ENCODE assay signal across 18 cellular contexts in genomic region chr3:154242766-154243165, GRCh38.
DNase-seq lines count a peak whose midpoint lies in the region; ATAC-seq and TF ChIP-seq lines count a peak whose summit lies in the region.
"Had no signal": no experiment of that assay in that cellular context is flagged by ENCODE, and none has a peak within 500 bp of the region (broad histone marks: within the 10 kb centered on the region; RNA-seq: fewer than 3 reads in every experiment).

No MANE protein-coding gene starts in this region.

- H3K27me3 ChIP-seq in heart left ventricle (no peaks in the 10 kb centered on the region), fibroblast of lung (ENCODE audit: control insufficient read depth, insufficient read depth, low read length) (no peaks in the 10 kb centered on the region), neural progenitor cell (no peaks in the 10 kb centered on the region), aorta (ENCODE audit: control insufficient read depth in 1 of 2, insufficient read depth in 2 of 2, low read length in 1 of 2) (no peaks in the 10 kb centered on the region), body of pancreas (no peaks in the 10 kb centered on the region)
- H3K27me3 ChIP-seq: ovary had no signal

- no peak overlapping the region for H3K4me3 Mint-ChIP-seq in neural progenitor cell
- H3K4me3 Mint-ChIP-seq: mesothelial cell of epicardium; T-helper 2 cell treated with Interferon-gamma antibody and Interleukin-4, amounts not matched to agents 5 μg/mL and 100 μg/mL, for 36 hours had no signal

- TF ChIP-seq CTCF in heart left ventricle (IDR thresholded peaks at IDR 0.05) (no peak), fibroblast of lung (conservative IDR thresholded peaks at IDR 0.05 in 1 of 2, IDR thresholded peaks at IDR 0.05 in 1 of 2; ENCODE audit: low read depth in 1 of 2, low read length in 2 of 2) (no peak), neural progenitor cell (IDR thresholded peaks at IDR 0.05) (no peak), body of pancreas (IDR thresholded peaks at IDR 0.05) (no peak)

- H3K9me3 ChIP-seq in heart left ventricle, result no peaks in the 10 kb centered on the region
- no peaks in the 10 kb centered on the region for H3K9me3 ChIP-seq in fibroblast of lung (ENCODE audit: control insufficient read depth, insufficient read depth, low read depth, low read length)
- no peaks in the 10 kb centered on the region for H3K9me3 ChIP-seq in neural progenitor cell (ENCODE audit: low read depth)
- H3K9me3 ChIP-seq in aorta (ENCODE audit: control insufficient read depth, low read length), result no peaks in the 10 kb centered on the region
- no peaks in the 10 kb centered on the region for H3K9me3 ChIP-seq in body of pancreas
- H3K9me3 ChIP-seq: ovary had no signal

- H3K9me3 Mint-ChIP-seq in neural progenitor cell, result no peaks in the 10 kb centered on the region
- H3K9me3 Mint-ChIP-seq: mesothelial cell of epicardium; T-helper 2 cell treated with Interferon-gamma antibody and Interleukin-4, amounts not matched to agents 5 μg/mL and 100 μg/mL, for 36 hours had no signal

- H3K4me1 ChIP-seq in heart left ventricle (peaks cover 0 to 21% (median 2%) of the 10 kb centered on the region in 12 donors), fibroblast of lung (ENCODE audit: control insufficient read depth, extremely low read depth, insufficient read depth, low read length) (peaks cover 8% of the 10 kb centered on the region), neural progenitor cell (peaks cover 23% of the 10 kb centered on the region), aorta (ENCODE audit: control insufficient read depth in 1 of 2, insufficient read depth in 2 of 2, low read length in 2 of 2) (peaks cover 2 to 15% of the 10 kb centered on the region in 2 donors), body of pancreas (no peaks in the 10 kb centered on the region)

- H3K27ac Mint-ChIP-seq in neural progenitor cell, result no peak overlapping the region
- H3K27ac Mint-ChIP-seq: mesothelial cell of epicardium; T-helper 2 cell treated with Interferon-gamma antibody and Interleukin-4, amounts not matched to agents 5 μg/mL and 100 μg/mL, for 36 hours had no signal

- peaks cover 4% of the 10 kb centered on the region for H3K4me1 Mint-ChIP-seq in neural progenitor cell

- no peaks in the 10 kb centered on the region for H3K79me2 ChIP-seq in fibroblast of lung (ENCODE audit: control insufficient read depth, insufficient read depth, low read length)
- no peaks in the 10 kb centered on the region for H3K79me2 ChIP-seq in neural progenitor cell (ENCODE audit: low read depth)

- H3K36me3 ChIP-seq in heart left ventricle, result peaks cover 0 to 8% (median 0%) of the 10 kb centered on the region in 9 donors
- H3K36me3 ChIP-seq in fibroblast of lung (ENCODE audit: control insufficient read depth, insufficient read depth, low read length), result no peaks in the 10 kb centered on the region
- no peaks in the 10 kb centered on the region for H3K36me3 ChIP-seq in neural progenitor cell
- peaks cover 0 to 2% of the 10 kb centered on the region in 2 donors for H3K36me3 ChIP-seq in aorta (ENCODE audit: control insufficient read depth in 1 of 2, insufficient read depth in 2 of 2, low read length in 1 of 2)
- no peaks in the 10 kb centered on the region for H3K36me3 ChIP-seq in body of pancreas (replicated peaks in 1 of 2; ENCODE audit: insufficient read depth in 1 of 2, low read depth in 2 of 2)
- H3K36me3 ChIP-seq: ovary had no signal

- TF ChIP-seq POLR2A in heart left ventricle (IDR thresholded peaks at IDR 0.05) (no peak), erythroblast (IDR thresholded peaks at IDR 0.05; ENCODE audit: low read length) (no peak), body of pancreas (IDR thresholded peaks at IDR 0.05) (no peak)

- H3K4me2 ChIP-seq in fibroblast of lung (ENCODE audit: extremely low read depth, insufficient read depth, low read length), result no peak overlapping the region
- no peak overlapping the region for H3K4me2 ChIP-seq in neural progenitor cell

- peaks cover 28% of the 10 kb centered on the region for H3K36me3 Mint-ChIP-seq in neural progenitor cell

- H2AFZ ChIP-seq in fibroblast of lung (ENCODE audit: low read length) (no peak overlapping the region), neural progenitor cell (replicated peaks) (no peak overlapping the region)

- no peak overlapping the region for H3K9ac ChIP-seq in fibroblast of lung (ENCODE audit: insufficient read depth, low read length)
- H3K9ac ChIP-seq in neural progenitor cell, result no peak overlapping the region

- ATAC-seq in heart left ventricle (peak in 2 of 4 donors; percentile 5 to 29), Right ventricle myocardium superior (ENCODE audit: poor library complexity) (no peak), aorta (ENCODE audit: low FRiP score) (no peak), body of pancreas (no peak)

- intact Hi-C loops in heart left ventricle (cut with DNase I), result no loop called here
- intact Hi-C loops in Right ventricle myocardium superior (cut with DNase I), result no loop called here
- intact Hi-C loops in aorta (cut with DNase I), result loop anchor here in 1 of 2 donors (5.0 kb wide), 1 partner anchor 120 kb away; the partner anchor contains the start of gene ARHGEF26
- intact Hi-C loops in body of pancreas (cut with DNase I), result no loop called here

- peaks cover 8% of the 10 kb centered on the region for H3F3A ChIP-seq in neural progenitor cell (ENCODE audit: low read depth)

- H3K27ac ChIP-seq in heart left ventricle, result peak overlapping the region in 9 of 12 donors; percentile 2 to 79 (median 62)
- peak overlapping the region; percentile 8 for H3K27ac ChIP-seq in fibroblast of lung (ENCODE audit: insufficient read depth, low read length)
- H3K27ac ChIP-seq in neural progenitor cell, result no peak overlapping the region
- H3K27ac ChIP-seq in aorta (ENCODE audit: low read depth in 1 of 2, low read length in 2 of 2), result peak overlapping the region; percentile 97 to 98
- H3K27ac ChIP-seq in body of pancreas, result no peak overlapping the region
- H3K27ac ChIP-seq: 22Rv1, ovary had no signal

- 80 to 90% (median 84%) methylated on average over 4 of the region's 4 CpGs for WGBS in heart left ventricle, 4 donors
- WGBS in aorta, 2 donors, result 86 to 88% methylated on average over 4 of the region's 4 CpGs
- 83 to 98% methylated on average over 4 of the region's 4 CpGs for WGBS in body of pancreas, 2 donors

- no peaks in the 10 kb centered on the region for H4K20me1 ChIP-seq in fibroblast of lung (ENCODE audit: control insufficient read depth, extremely low read depth, insufficient read depth, low read length)
- no peaks in the 10 kb centered on the region for H4K20me1 ChIP-seq in neural progenitor cell (ENCODE audit: low read depth)

- H3K27me3 Mint-ChIP-seq in neural progenitor cell (ENCODE audit: insufficient read depth, low read depth), result peaks cover 2% of the 10 kb centered on the region

- DNase-seq in heart left ventricle, result no peak
- DNase-seq in Right ventricle myocardium superior, result no peak
- no peak for DNase-seq in fibroblast of lung (ENCODE audit: low read depth in 2 of 2)
- peak; percentile 22 for DNase-seq in neural progenitor cell (ENCODE audit: low spot score)
- no peak for DNase-seq in aorta
- no peak for DNase-seq in erythroblast (lab: John Stamatoyannopoulos, UW)
- no peak for DNase-seq in body of pancreas
- no peak for DNase-seq in NCI-H146 (lab: John Stamatoyannopoulos, UW)
- DNase-seq: activated CD4-positive, alpha-beta T cell treated with anti-CD3 and anti-CD28 coated beads for 1 hour; activated gamma-delta T cell; DMS79 treated with DMSO at 0.1 percent for 48 hours; effector memory CD4-positive, alpha-beta T cell; NCI-H1694; NCI-H345; ovary had no signal

- no peak overlapping the region for H3K4me3 ChIP-seq in heart left ventricle
- no peak overlapping the region for H3K4me3 ChIP-seq in fibroblast of lung (replicated peaks in 1 of 4; ENCODE audit: control extremely low read depth in 1 of 4, insufficient read depth in 1 of 4, low read depth in 3 of 4, low read length in 4 of 4)
- H3K4me3 ChIP-seq in neural progenitor cell, result no peak overlapping the region
- no peak overlapping the region for H3K4me3 ChIP-seq in aorta (ENCODE audit: low read length in 2 of 2)
- H3K4me3 ChIP-seq in body of pancreas, result no peak overlapping the region
- H3K4me3 ChIP-seq: ovary had no signal

Comparison
In these comparisons a context has a peak if more than half of its experiments do, and no peak if none do; other contexts are left out.
1. H3K27ac ChIP-seq: peak in heart left ventricle (9 of 12), fibroblast of lung (single experiment) and aorta (2 of 2); none in neural progenitor cell (single experiment) and body of pancreas (0 of 4).